15 cellular contexts compared by ENCODE assay signal in the genomic region with DNA sequence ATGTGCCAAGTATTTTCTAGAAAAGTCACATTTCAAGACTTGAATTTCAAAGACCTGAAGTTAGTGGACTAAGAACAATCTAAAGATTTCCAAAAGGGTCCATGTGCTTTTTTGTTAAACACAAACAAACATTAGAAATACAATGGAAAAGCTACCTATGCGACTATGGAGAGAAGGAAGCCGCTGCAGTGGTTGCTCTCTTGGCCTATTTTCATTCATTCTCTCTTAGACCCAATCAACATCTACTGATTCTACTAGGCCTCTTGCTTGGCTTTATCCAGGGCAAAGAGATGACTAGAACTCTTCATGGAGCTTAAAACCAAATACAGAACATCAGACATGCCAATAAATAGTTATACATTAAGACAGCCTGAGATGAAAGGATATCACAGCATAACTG. TPM values are rescaled to one million over a fixed set of nuclear protein-coding genes. Genes with fewer than 3 reads are reported as not detected.
DNase-seq lines count a peak whose midpoint lies in the region; ATAC-seq and TF ChIP-seq lines count a peak whose summit lies in the region.
"Had no signal": no experiment of that assay in that cellular context is flagged by ENCODE, and none has a peak within 500 bp of the region (broad histone marks: within the 10 kb centered on the region; RNA-seq: fewer than 3 reads in every experiment).

No MANE protein-coding gene starts in this region.

- peaks cover 3% of the 10 kb centered on the region for H3K79me1 ChIP-seq in H9 (ENCODE audit: insufficient read depth, low read depth, low read length, poor library complexity, severe bottlenecking)

- H3K4me2 ChIP-seq in H9 (ENCODE audit: insufficient read depth, insufficient read length, low read length): peak overlapping the region; percentile 6

- no peak overlapping the region for H3K18ac ChIP-seq in H9 (ENCODE audit: insufficient read length, low read depth, low read length)

- peaks cover 4% of the 10 kb centered on the region; the same call in 1 of the 2 replicates for H3K79me2 ChIP-seq in H9 (ENCODE audit: insufficient read depth, low read length)

- no peak overlapping the region for H3K14ac ChIP-seq in H9 (ENCODE audit: insufficient read depth, low read length)

- H3K4me1 ChIP-seq in H9 (ENCODE audit: insufficient read depth, low read length) (peaks cover 27% of the 10 kb centered on the region), RWPE2 (ENCODE audit: insufficient read depth, poor library complexity, severe bottlenecking) (peaks cover 49% of the 10 kb centered on the region), thyroid gland (peaks cover 37 to 44% of the 10 kb centered on the region in 2 donors)

- no peak for ATAC-seq in RWPE2 (ENCODE audit: low read depth)
- ATAC-seq in GM19035 (IDR thresholded peaks at IDR 0.05; ENCODE audit: unreplicated experiment): no peak
- no peak for ATAC-seq in stimulated activated naive B cell treated with anti-CD40 and anti-IgM and Interleukin-4, amounts not matched to agents 10 μg/mL and 1 μg/mL and 100 μg/mL, for 72 hours (replicated peaks)
- ATAC-seq: Right ventricle myocardium inferior had no signal

- no peak overlapping the region for H4K5ac ChIP-seq in H9 (ENCODE audit: insufficient read length, low read depth, low read length)

- H3K27ac ChIP-seq in H9 (ENCODE audit: insufficient read length, low read depth, low read length) (peak overlapping the region; percentile 39), RWPE2 (ENCODE audit: poor library complexity, severe bottlenecking) (peak overlapping the region; percentile 100), epithelial cell of prostate (peak overlapping the region; percentile 98), thyroid gland (peak overlapping the region in 2 of 3 donors; percentile 17 to 77)
- H3K27ac ChIP-seq: Peyer's patch had no signal

- no peak overlapping the region for H2BK20ac ChIP-seq in H9 (ENCODE audit: low read depth, low read length, poor library complexity, severe bottlenecking)

- H3K9me3 ChIP-seq in H9 (ENCODE audit: control insufficient read depth, low read depth, low read length): no peaks in the 10 kb centered on the region
- H3K9me3 ChIP-seq in RWPE2 (ENCODE audit: severe bottlenecking): no peaks in the 10 kb centered on the region
- no peaks in the 10 kb centered on the region for H3K9me3 ChIP-seq in thyroid gland
- H3K9me3 ChIP-seq: Peyer's patch had no signal

- DNase-seq in H9 (no peak), RWPE2 (ENCODE audit: low spot score) (no peak), epithelial cell of prostate (ENCODE audit: low read depth, low spot score) (no peak), thyroid gland (no peak), OCI-M1 (lab: John Stamatoyannopoulos, UW) (no peak)
- DNase-seq in stimulated activated naive B cell treated with anti-CD40 and anti-IgM and Interleukin-4, amounts not matched to agents 10 μg/mL and 1 μg/mL and 100 μg/mL, for 72 hours: no peak
- DNase-seq: CD8-positive, alpha-beta memory T cell; H7; NCI-H1105; NCI-H510A treated with DMSO at 0.1 percent for 48 hours; NCI-H82; Peyer's patch had no signal

- peaks cover 72 to 75% of the 10 kb centered on the region in 2 experiments for H3K4me1 Mint-ChIP-seq in H9
- peaks cover 8 to 9% of the 10 kb centered on the region in 2 donors for H3K4me1 Mint-ChIP-seq in stimulated activated naive B cell treated with anti-CD40 and anti-IgM and Interleukin-4, amounts not matched to agents 10 μg/mL and 1 μg/mL and 100 μg/mL, for 72 hours
- H3K4me1 Mint-ChIP-seq: CD8-positive, alpha-beta memory T cell had no signal

- H3K27me3 ChIP-seq in H9 (ENCODE audit: insufficient read depth, low read length): no peaks in the 10 kb centered on the region
- no peaks in the 10 kb centered on the region for H3K27me3 ChIP-seq in RWPE2 (ENCODE audit: insufficient read depth, poor library complexity, severe bottlenecking)
- no peaks in the 10 kb centered on the region for H3K27me3 ChIP-seq in thyroid gland
- H3K27me3 ChIP-seq: BLaER1 treated with 17β-estradiol and CSF1 and Interleukin-3, amounts not matched to agents 10 nM and 100 nM; Peyer's patch had no signal

- peak overlapping the region; percentile 5 to 6; a peak in 2 of 5 replicates for H3K4me3 Mint-ChIP-seq in H9
- H3K4me3 Mint-ChIP-seq in stimulated activated naive B cell treated with anti-CD40 and anti-IgM and Interleukin-4, amounts not matched to agents 10 μg/mL and 1 μg/mL and 100 μg/mL, for 72 hours: no peak overlapping the region
- H3K4me3 Mint-ChIP-seq: CD8-positive, alpha-beta memory T cell had no signal

- no peak overlapping the region for H2BK5ac ChIP-seq in H9 (ENCODE audit: insufficient read length, low read length)

- peaks cover 33% of the 10 kb centered on the region for H3K36me3 ChIP-seq in RWPE2 (ENCODE audit: low read depth)
- no peaks in the 10 kb centered on the region for H3K36me3 ChIP-seq in thyroid gland

- H2BK15ac ChIP-seq in H9 (ENCODE audit: low read depth, low read length): no peak overlapping the region

- no peak overlapping the region for H2AK5ac ChIP-seq in H9 (ENCODE audit: insufficient read length, low read length)

- H3K4ac ChIP-seq in H9 (ENCODE audit: low read depth, low read length): no peak overlapping the region

- no peak overlapping the region for H3K9ac ChIP-seq in H9 (ENCODE audit: extremely low read depth, insufficient read length, low read length)
- H3K9ac ChIP-seq: BLaER1 treated with 17β-estradiol and CSF1 and Interleukin-3, amounts not matched to agents 10 nM and 100 nM had no signal

- no peak for TF ChIP-seq POLR2A in thyroid gland (IDR thresholded peaks at IDR 0.05)

- H3K9me3 Mint-ChIP-seq in H9: no peaks in the 10 kb centered on the region
- H3K9me3 Mint-ChIP-seq in stimulated activated naive B cell treated with anti-CD40 and anti-IgM and Interleukin-4, amounts not matched to agents 10 μg/mL and 1 μg/mL and 100 μg/mL, for 72 hours: no peaks in the 10 kb centered on the region
- H3K9me3 Mint-ChIP-seq: CD8-positive, alpha-beta memory T cell had no signal

- no peak overlapping the region for H3K23ac ChIP-seq in H9 (ENCODE audit: insufficient read length, low read depth, low read length)

- no peak overlapping the region for H3K56ac ChIP-seq in H9 (ENCODE audit: insufficient read length, low read depth, low read length)

- no peaks in the 10 kb centered on the region for H3K23me2 ChIP-seq in H9 (ENCODE audit: insufficient read length, low read depth, low read length, poor library complexity, severe bottlenecking)

- WGBS in H9 (ENCODE audit: extremely low coverage, insufficient read length, low lambda C conversion rate): no CpG with 5 or more reads among the region's 2 CpGs
- 86 to 97% methylated on average over 2 of the region's 2 CpGs for WGBS in thyroid gland, 2 donors

- peak overlapping the region; percentile 78 to 89 (median 87) for H3K27ac Mint-ChIP-seq in H9
- H3K27ac Mint-ChIP-seq in stimulated activated naive B cell treated with anti-CD40 and anti-IgM and Interleukin-4, amounts not matched to agents 10 μg/mL and 1 μg/mL and 100 μg/mL, for 72 hours: no peak overlapping the region
- H3K27ac Mint-ChIP-seq: CD8-positive, alpha-beta memory T cell had no signal

- H2BK120ac ChIP-seq in H9 (ENCODE audit: low read depth, low read length, poor library complexity, severe bottlenecking): no peak overlapping the region

- TF ChIP-seq CTCF in H9 (conservative IDR thresholded peaks at IDR 0.05) (no peak), RWPE2 (IDR thresholded peaks at IDR 0.05; ENCODE audit: poor library complexity, severe bottlenecking) (no peak), thyroid gland (IDR thresholded peaks at IDR 0.05) (no peak)

- H3K27me3 Mint-ChIP-seq in H9 (ENCODE audit: low read depth): no peaks in the 10 kb centered on the region
- H3K27me3 Mint-ChIP-seq in stimulated activated naive B cell treated with anti-CD40 and anti-IgM and Interleukin-4, amounts not matched to agents 10 μg/mL and 1 μg/mL and 100 μg/mL, for 72 hours: no peaks in the 10 kb centered on the region

- no peak overlapping the region for H2BK12ac ChIP-seq in H9 (ENCODE audit: insufficient read length, low read depth, low read length)

- no peak overlapping the region for H4K8ac ChIP-seq in H9 (replicated peaks; ENCODE audit: insufficient read length, low read depth, low read length)

- peaks cover 21 to 33% (median 30%) of the 10 kb centered on the region in 3 experiments for H3K36me3 Mint-ChIP-seq in H9 (ENCODE audit: insufficient read depth in 1 of 3, low read depth in 3 of 3)
- no peaks in the 10 kb centered on the region for H3K36me3 Mint-ChIP-seq in stimulated activated naive B cell treated with anti-CD40 and anti-IgM and Interleukin-4, amounts not matched to agents 10 μg/mL and 1 μg/mL and 100 μg/mL, for 72 hours

- H3K4me3 ChIP-seq in RWPE2 (ENCODE audit: severe bottlenecking) (no peak overlapping the region), thyroid gland (replicated peaks in 1 of 3) (no peak overlapping the region)
- H3K4me3 ChIP-seq: BLaER1 treated with 17β-estradiol and CSF1 and Interleukin-3, amounts not matched to agents 10 nM and 100 nM; Peyer's patch had no signal

- intact Hi-C loops in thyroid gland (cut with DNase I): no loop called here

- no peak overlapping the region for H2AFZ ChIP-seq in H9 (ENCODE audit: low read length)

- H4K91ac ChIP-seq in H9 (ENCODE audit: insufficient read length, low read depth, low read length): no peak overlapping the region

- H3T11ph ChIP-seq in H9 (ENCODE audit: low read length): no peak overlapping the region

- H4K20me1 ChIP-seq in H9 (ENCODE audit: control insufficient read depth, insufficient read depth, insufficient read length): no peaks in the 10 kb centered on the region
- H4K20me1 ChIP-seq: BLaER1 treated with 17β-estradiol and CSF1 and Interleukin-3, amounts not matched to agents 10 nM and 100 nM had no signal

RNA-seq across cellular contexts. Expression of a gene that starts 9.9 kb away (rescaled TPM):
- total RNA-seq in H9 (2021) (35.7 and 39.5 TPM in 2 replicates), thyroid gland (10 to 100 TPM; 27.1 to 33.7 (median 30.8) TPM)

RNA-seq across cellular contexts. Expression of a gene that starts 10.2 kb away (rescaled TPM):
- 67.1 and 69.8 TPM in 2 replicates for total RNA-seq in H9 (2021)
- total RNA-seq in thyroid gland: 100 to 1,000 TPM; 101 to 186 (median 160) TPM

Comparison
In these comparisons a context has a peak if more than half of its experiments do, and no peak if none do; other contexts are left out.
1. H3K27ac ChIP-seq: peak in every context shown above with its lines; median percentile 100 in RWPE2; 98 in epithelial cell of prostate; 47 in thyroid gland; 39 in H9.
2. H3K4me3 Mint-ChIP-seq: peak in H9 (2 of 2); none in stimulated activated naive B cell treated with anti-CD40 and anti-IgM and Interleukin-4, amounts not matched to agents 10 μg/mL and 1 μg/mL and 100 μg/mL, for 72 hours (0 of 2).